Comparison of ENCODE assay signal across 15 cellular contexts in the genomic region with DNA sequence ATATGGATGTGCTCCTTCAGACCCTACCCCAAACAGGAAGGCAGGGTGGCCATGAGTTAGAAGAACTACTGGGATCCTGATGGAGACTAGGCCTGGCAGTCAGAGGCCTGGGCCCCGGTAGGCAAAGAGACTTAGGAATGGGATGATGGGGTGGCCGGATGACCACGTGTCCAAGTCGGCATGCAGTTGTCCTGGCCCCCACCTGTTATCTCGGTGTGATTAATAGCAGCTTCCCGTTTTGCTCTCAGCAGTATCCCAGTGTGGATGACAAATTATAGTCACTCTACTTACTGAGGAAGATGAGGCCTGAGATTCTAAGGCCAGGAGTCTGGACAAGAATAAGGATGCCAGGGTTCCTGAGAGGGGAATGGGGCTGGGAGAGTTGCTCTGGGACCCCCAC. TPM values are rescaled to one million over a fixed set of nuclear protein-coding genes. Genes with fewer than 3 reads are reported as not detected.
DNase-seq lines count a peak whose midpoint lies in the region; ATAC-seq, FAIRE-seq and TF ChIP-seq lines count a peak whose summit lies in the region.
"Had no signal": no experiment of that assay in that cellular context is flagged by ENCODE, and none has a peak within 500 bp of the region (broad histone marks: within the 10 kb centered on the region; RNA-seq: fewer than 3 reads in every experiment).

No MANE protein-coding gene starts in this region.

- POLR2A ChIA-PET in K562 (lab: Yijun Ruan, JAX): interaction anchor here (0.6 to 0.7 kb wide), 3 partner anchors 9 to 37 kb away, joined by 3 to 5 read pairs (median 3); no protein-coding TSS in a partner anchor

- H3K4me1 ChIP-seq in right atrium auricular region (peaks cover 0 to 22% of the 10 kb centered on the region in 2 donors), K562 (replicated peaks in 1 of 2; ENCODE audit: control insufficient read depth in 2 of 2, insufficient read depth in 2 of 2, low read length in 2 of 2) (peaks cover 8 to 25% of the 10 kb centered on the region in 2 experiments; a peak in 4 of 5 replicates), upper lobe of right lung (peaks cover 25% of the 10 kb centered on the region)
- H3K4me1 ChIP-seq: BE2C had no signal

- in situ Hi-C loops in K562 (cut with MboI): loop anchor here (10.0 to 25.0 kb wide), 2 partner anchors 196 to 513 kb away; partner anchors contain the start of genes KCTD11, SLC16A11, SLC16A13 and TMEM95

- FAIRE-seq in K562 (lab: Jason Lieb, UNC): no peak
- FAIRE-seq: G401.6 had no signal

- H3K9me3 ChIP-seq in right atrium auricular region: no peaks in the 10 kb centered on the region
- H3K9me3 ChIP-seq in K562 (replicated peaks; ENCODE audit: control insufficient read depth, insufficient read depth, low read depth, low read length): no peaks in the 10 kb centered on the region
- H3K9me3 ChIP-seq in upper lobe of right lung: no peaks in the 10 kb centered on the region
- H3K9me3 ChIP-seq in MG63: no peaks in the 10 kb centered on the region
- H3K9me3 ChIP-seq: BE2C had no signal

- TF ChIP-seq EP300 in K562 (IDR thresholded peaks at IDR 0.05; ENCODE audit: low read length): no peak

- no peaks in the 10 kb centered on the region for H3K9me3 Mint-ChIP-seq in nephron

- peaks cover 29% of the 10 kb centered on the region for H3K4me1 Mint-ChIP-seq in nephron

- no peak for TF ChIP-seq RAD21 in K562 (CRISPR knock-in tag; conservative IDR thresholded peaks at IDR 0.05 in 1 of 2, IDR thresholded peaks at IDR 0.05 in 1 of 2)

- H4K20me1 ChIP-seq in K562 (replicated peaks; ENCODE audit: control insufficient read depth, insufficient read depth, low read length): no peaks in the 10 kb centered on the region

- no peak for ATAC-seq in left ventricle myocardium superior
- ATAC-seq in K562: no peak
- ATAC-seq in upper lobe of right lung: no peak

- H3K4me3 ChIP-seq in right atrium auricular region (no peak overlapping the region), K562 (no peak overlapping the region), upper lobe of right lung (peak overlapping the region; percentile 81), MG63 (no peak overlapping the region)
- H3K4me3 ChIP-seq: SK-N-MC had no signal

- whole genome bisulfite sequencing in K562 (ENCODE audit: insufficient coverage, low coverage, missing lambda C conversion rate): 10% methylated on average over 6 of the region's 6 CpGs

- peak overlapping the region; percentile 84 to 90 (median 90) for H3K27ac Mint-ChIP-seq in nephron

- CTCF ChIA-PET in K562 (lab: Yijun Ruan, JAX; ENCODE audit: low intra/inter-chr PET ratio): no interaction called here

- no peak overlapping the region for H3K9ac ChIP-seq in K562 (ENCODE audit: insufficient read depth in 1 of 2, low read depth in 2 of 2, low read length in 2 of 2)

- no peak overlapping the region for H3K4me2 ChIP-seq in K562 (ENCODE audit: insufficient read depth, low read length)

- H3K27ac ChIP-seq in right atrium auricular region (peak overlapping the region; percentile 80 to 95), K562 (ENCODE audit: extremely low read depth, low read depth, low read length) (no peak overlapping the region), upper lobe of right lung (peak overlapping the region; percentile 92)
- H3K27ac ChIP-seq: SK-N-MC had no signal

- TF ChIP-seq CTCF in right atrium auricular region (IDR thresholded peaks at IDR 0.05) (no peak), K562 (IDR thresholded peaks at IDR 0.05 in 2 of 3, conservative IDR thresholded peaks at IDR 0.05 in 1 of 3; ENCODE audit: insufficient read depth in 2 of 3, low read depth in 1 of 3, low read length in 3 of 3) (no peak), nephron (IDR thresholded peaks at IDR 0.05; ENCODE audit: unreplicated experiment in 3 of 3) (no peak), upper lobe of right lung (IDR thresholded peaks at IDR 0.05) (no peak)

- H3K9me1 ChIP-seq in K562 (ENCODE audit: control insufficient read depth, insufficient read depth, low read length): no peaks in the 10 kb centered on the region

- intact Hi-C loops in left ventricle myocardium superior (cut with micrococcal nuclease): no loop called here
- intact Hi-C loops in K562 (cut with micrococcal nuclease): no loop called here
- intact Hi-C loops in upper lobe of right lung (cut with DNase I): no loop called here

- DNase-seq in right atrium auricular region (ENCODE audit: low spot score): no peak
- DNase-seq in left ventricle myocardium superior: no peak
- DNase-seq in K562 (ENCODE audit: extremely low read depth in 1 of 4, low spot score in 3 of 4): no peak
- no peak for DNase-seq in upper lobe of right lung
- DNase-seq in MG63: no peak
- DNase-seq in activated effector memory CD4-positive, alpha-beta T cell treated with anti-CD3 and anti-CD28 coated beads, Interleukin-2, amount 50 U/mL, for 16 hours: no peak
- DNase-seq in NCI-H1436 treated with DMSO at 0.1 percent for 48 hours (lab: John Stamatoyannopoulos, UW): no peak
- DNase-seq: activated naive CD4-positive, alpha-beta T cell treated with anti-CD3 and anti-CD28 coated beads, Interleukin-2, amount 50 U/mL, for 16 hours; BE2C; NCI-H187; NK-92 treated with Interleukin-12 subunit alpha and Interleukin-12 subunit beta, amount 100 ng/mL, for 24 hours had no signal

- TF ChIP-seq POLR2A in K562 (conservative IDR thresholded peaks at IDR 0.05): no peak

- H3K4me3 Mint-ChIP-seq in nephron: peak overlapping the region; percentile 76 to 79 (median 78)

- H3K27me3 ChIP-seq in right atrium auricular region (no peaks in the 10 kb centered on the region), K562 (ENCODE audit: control insufficient read depth in 2 of 2, insufficient read depth in 2 of 2, low read length in 2 of 2) (no peaks in the 10 kb centered on the region), upper lobe of right lung (no peaks in the 10 kb centered on the region), MG63 (no peaks in the 10 kb centered on the region)
- H3K27me3 ChIP-seq: BE2C had no signal

- no peak overlapping the region for H2AFZ ChIP-seq in K562 (ENCODE audit: low read depth, low read length)

- no TSS peak for BruUV-seq in K562 (replicated peaks; lab: Mats Ljungman, UMichigan)

- H3K27me3 Mint-ChIP-seq in nephron (ENCODE audit: low read depth): peaks cover 7% of the 10 kb centered on the region

- H3K79me2 ChIP-seq in K562 (ENCODE audit: control insufficient read depth, insufficient read depth, low read length): no peaks in the 10 kb centered on the region

- H3K36me3 ChIP-seq in right atrium auricular region (no peaks in the 10 kb centered on the region), K562 (ENCODE audit: control insufficient read depth, insufficient read depth, low read length) (no peaks in the 10 kb centered on the region), upper lobe of right lung (no peaks in the 10 kb centered on the region), MG63 (no peaks in the 10 kb centered on the region)
- H3K36me3 ChIP-seq: BE2C had no signal

- peaks cover 4% of the 10 kb centered on the region for H3K36me3 Mint-ChIP-seq in nephron (ENCODE audit: low read depth)

RNA-seq across cellular contexts. Expression of gene TNFSF12, which starts 1.5 kb away (rescaled TPM):
- total RNA-seq in right atrium auricular region: 10 to 100 TPM; 39.6 to 50.2 TPM
- 36.9 TPM for total RNA-seq in left ventricle myocardium superior
- not detected in 2 replicates for total RNA-seq in K562 (2011; cell fraction: chromatin; rRNA removed; ENCODE audit: low replicate concordance)
- not detected in 2 replicates for total RNA-seq in K562 (2011; cell fraction: nucleolus; rRNA removed)
- not detected in 2 replicates for total RNA-seq in K562 (2011; cell fraction: nucleoplasm; rRNA removed)
- 0.18 and 0.37 TPM in 2 replicates for total RNA-seq in K562 (2014; rRNA removed)
- total RNA-seq in K562 (2014; rRNA removed; fragmentation: Illumina TruSeq; extraction: Trizol): not detected in 2 replicates
- not detected in 2 replicates for total RNA-seq in K562 (2015; rRNA removed; fragmentation: Illumina TruSeq; extraction: Trizol)
- 0.56 and 0.82 TPM in 2 replicates for total RNA-seq in K562 (2021)
- polyA plus RNA-seq in K562 (2011; rRNA removed): 0.07 and 0.11 TPM in 2 replicates
- 0.10 and 0.45 TPM in 2 replicates for polyA plus RNA-seq in K562 (2011; cell fraction: cytosol; rRNA removed)
- polyA plus RNA-seq in K562 (2011; cell fraction: nucleus; rRNA removed): 0.29 and 0.41 TPM in 2 replicates
- 0.72 and 1.2 TPM in 2 replicates for polyA plus RNA-seq in K562 (2012)
- polyA plus RNA-seq in K562 (2014; fragmentation: Illumina TruSeq; extraction: Trizol): 0.19 and 0.25 TPM in 2 replicates
- under 1 TPM in 1 of 2 experiments, not detected in 1; 0.03 TPM for polyA plus RNA-seq in K562 (2014; fragmentation: Nextera tagmentation; extraction: Ambion mirVana)
- polyA plus RNA-seq in K562 (2014; rRNA removed): 0.55 and 0.95 TPM in 2 replicates
- polyA minus RNA-seq in K562 (2011; rRNA and poly(A)+ RNA removed): not detected in 2 replicates
- not detected in 2 replicates for polyA minus RNA-seq in K562 (2011; cell fraction: cytosol; rRNA and poly(A)+ RNA removed)
- polyA minus RNA-seq in K562 (2011; cell fraction: nucleus; rRNA and poly(A)+ RNA removed): not detected in 2 replicates
- 75.7 TPM for total RNA-seq in upper lobe of right lung
- 0.33 TPM in 1 of 2 replicates, not detected in the other for total RNA-seq in MG63 (2014; rRNA removed; shearing (Covaris generic); ENCODE audit: low replicate concordance)
- polyA plus RNA-seq: neural cell had no signal

RNA-seq across cellular contexts. Expression of gene TNFSF13, which starts 8.2 kb away (rescaled TPM):
- 10 to 100 TPM; 11.0 to 16.9 TPM for total RNA-seq in right atrium auricular region
- total RNA-seq in left ventricle myocardium superior: 8.5 TPM
- 0.21 and 0.76 TPM in 2 replicates for total RNA-seq in K562 (2011; cell fraction: chromatin; rRNA removed; ENCODE audit: low replicate concordance)
- total RNA-seq in K562 (2011; cell fraction: nucleolus; rRNA removed): 0.39 and 0.50 TPM in 2 replicates
- total RNA-seq in K562 (2011; cell fraction: nucleoplasm; rRNA removed): 0.29 and 0.38 TPM in 2 replicates
- 0.18 and 0.24 TPM in 2 replicates for total RNA-seq in K562 (2014; rRNA removed)
- total RNA-seq in K562 (2014; rRNA removed; fragmentation: Illumina TruSeq; extraction: Trizol): not detected in 2 replicates
- 0.11 and 0.30 TPM in 2 replicates for total RNA-seq in K562 (2015; rRNA removed; fragmentation: Illumina TruSeq; extraction: Trizol)
- 0.38 and 0.51 TPM in 2 replicates for total RNA-seq in K562 (2021)
- 0.26 and 1.6 TPM in 2 replicates for polyA plus RNA-seq in K562 (2011; rRNA removed)
- polyA plus RNA-seq in K562 (2011; cell fraction: cytosol; rRNA removed): 0.16 and 0.96 TPM in 2 replicates
- 0.31 and 4.2 TPM in 2 replicates for polyA plus RNA-seq in K562 (2011; cell fraction: nucleus; rRNA removed)
- 0.98 and 1.2 TPM in 2 replicates for polyA plus RNA-seq in K562 (2012)
- 0.19 and 0.29 TPM in 2 replicates for polyA plus RNA-seq in K562 (2014; fragmentation: Illumina TruSeq; extraction: Trizol)
- under 1 TPM; 0.04 to 0.07 TPM for polyA plus RNA-seq in K562 (2014; fragmentation: Nextera tagmentation; extraction: Ambion mirVana)
- 0.30 and 0.45 TPM in 2 replicates for polyA plus RNA-seq in K562 (2014; rRNA removed)
- 0.54 TPM in 1 of 2 replicates, not detected in the other for polyA minus RNA-seq in K562 (2011; rRNA and poly(A)+ RNA removed)
- polyA minus RNA-seq in K562 (2011; cell fraction: cytosol; rRNA and poly(A)+ RNA removed): 2.4 TPM in 1 of 2 replicates, not detected in the other
- polyA minus RNA-seq in K562 (2011; cell fraction: nucleus; rRNA and poly(A)+ RNA removed): 0.27 and 2.3 TPM in 2 replicates
- 101 TPM for total RNA-seq in upper lobe of right lung
- total RNA-seq in MG63 (2014; rRNA removed; shearing (Covaris generic); ENCODE audit: low replicate concordance): 1.7 TPM in 1 of 2 replicates, not detected in the other

RNA-seq across cellular contexts. Expression of gene SENP3, which starts 11.4 kb away (rescaled TPM):
- total RNA-seq in right atrium auricular region: 10 to 100 TPM; 45.9 to 56.1 TPM
- 32.8 TPM for total RNA-seq in left ventricle myocardium superior
- 70.4 and 129 TPM in 2 replicates for total RNA-seq in K562 (2011; cell fraction: chromatin; rRNA removed; ENCODE audit: low replicate concordance)
- 60.9 and 69.7 TPM in 2 replicates for total RNA-seq in K562 (2011; cell fraction: nucleolus; rRNA removed)
- total RNA-seq in K562 (2011; cell fraction: nucleoplasm; rRNA removed): 66.0 and 67.9 TPM in 2 replicates
- total RNA-seq in K562 (2014; rRNA removed): 65.3 and 69.1 TPM in 2 replicates
- 79.3 and 82.7 TPM in 2 replicates for total RNA-seq in K562 (2014; rRNA removed; fragmentation: Illumina TruSeq; extraction: Trizol)
- 85.7 and 88.2 TPM in 2 replicates for total RNA-seq in K562 (2015; rRNA removed; fragmentation: Illumina TruSeq; extraction: Trizol)
- 55.6 and 63.1 TPM in 2 replicates for total RNA-seq in K562 (2021)
- polyA plus RNA-seq in K562 (2011; rRNA removed): 80.5 and 94.1 TPM in 2 replicates
- 73.9 and 80.9 TPM in 2 replicates for polyA plus RNA-seq in K562 (2011; cell fraction: cytosol; rRNA removed)
- polyA plus RNA-seq in K562 (2011; cell fraction: nucleus; rRNA removed): 92.4 and 106 TPM in 2 replicates
- 33.0 and 47.9 TPM in 2 replicates for polyA plus RNA-seq in K562 (2012)
- 98.7 and 102 TPM in 2 replicates for polyA plus RNA-seq in K562 (2014; fragmentation: Illumina TruSeq; extraction: Trizol)
- polyA plus RNA-seq in K562 (2014; fragmentation: Nextera tagmentation; extraction: Ambion mirVana): under 1 TPM; 0.63 to 0.73 TPM
- 67.3 and 78.8 TPM in 2 replicates for polyA plus RNA-seq in K562 (2014; rRNA removed)
- 68.9 and 101 TPM in 2 replicates for polyA minus RNA-seq in K562 (2011; rRNA and poly(A)+ RNA removed)
- polyA minus RNA-seq in K562 (2011; cell fraction: cytosol; rRNA and poly(A)+ RNA removed): 29.8 and 44.6 TPM in 2 replicates
- 19.1 and 22.7 TPM in 2 replicates for polyA minus RNA-seq in K562 (2011; cell fraction: nucleus; rRNA and poly(A)+ RNA removed)
- 57.6 TPM for total RNA-seq in upper lobe of right lung
- total RNA-seq in MG63 (2014; rRNA removed; shearing (Covaris generic); ENCODE audit: low replicate concordance): 85.6 and 106 TPM in 2 replicates

RNA-seq across cellular contexts. Expression of gene CD68, which starts 29.1 kb away (rescaled TPM):
- 10 to 100 TPM; 16.2 to 54.2 TPM for total RNA-seq in right atrium auricular region
- 26.6 TPM for total RNA-seq in left ventricle myocardium superior
- total RNA-seq in K562 (2011; cell fraction: chromatin; rRNA removed; ENCODE audit: low replicate concordance): 7.2 and 16.8 TPM in 2 replicates
- 20.0 and 21.3 TPM in 2 replicates for total RNA-seq in K562 (2011; cell fraction: nucleolus; rRNA removed)
- 33.4 and 34.7 TPM in 2 replicates for total RNA-seq in K562 (2011; cell fraction: nucleoplasm; rRNA removed)
- 34.6 and 37.2 TPM in 2 replicates for total RNA-seq in K562 (2014; rRNA removed)
- total RNA-seq in K562 (2014; rRNA removed; fragmentation: Illumina TruSeq; extraction: Trizol): 22.9 and 28.2 TPM in 2 replicates
- total RNA-seq in K562 (2015; rRNA removed; fragmentation: Illumina TruSeq; extraction: Trizol): 46.4 and 50.9 TPM in 2 replicates
- 30.1 and 34.8 TPM in 2 replicates for total RNA-seq in K562 (2021)
- polyA plus RNA-seq in K562 (2011; rRNA removed): 31.3 and 65.1 TPM in 2 replicates
- 76.2 and 89.9 TPM in 2 replicates for polyA plus RNA-seq in K562 (2011; cell fraction: cytosol; rRNA removed)
- polyA plus RNA-seq in K562 (2011; cell fraction: nucleus; rRNA removed): 4.1 and 4.4 TPM in 2 replicates
- 44.4 and 74.1 TPM in 2 replicates for polyA plus RNA-seq in K562 (2012)
- polyA plus RNA-seq in K562 (2014; fragmentation: Illumina TruSeq; extraction: Trizol): 77.2 and 89.8 TPM in 2 replicates
- 10 to 100 TPM; 37.7 to 85.3 TPM for polyA plus RNA-seq in K562 (2014; fragmentation: Nextera tagmentation; extraction: Ambion mirVana)
- 33.3 and 38.8 TPM in 2 replicates for polyA plus RNA-seq in K562 (2014; rRNA removed)
- polyA minus RNA-seq in K562 (2011; rRNA and poly(A)+ RNA removed): 23.1 and 25.5 TPM in 2 replicates
- 16.3 and 19.7 TPM in 2 replicates for polyA minus RNA-seq in K562 (2011; cell fraction: cytosol; rRNA and poly(A)+ RNA removed)
- polyA minus RNA-seq in K562 (2011; cell fraction: nucleus; rRNA and poly(A)+ RNA removed): 1.3 and 2.2 TPM in 2 replicates
- 398 TPM for total RNA-seq in upper lobe of right lung
- total RNA-seq in MG63 (2014; rRNA removed; shearing (Covaris generic); ENCODE audit: low replicate concordance): 12.6 and 17.3 TPM in 2 replicates
- polyA plus RNA-seq: neural cell had no signal

RNA-seq across cellular contexts. Expression of gene MPDU1, which starts 33.3 kb away (rescaled TPM):
- total RNA-seq in right atrium auricular region: 10 to 100 TPM; 55.4 to 81.1 TPM
- total RNA-seq in left ventricle myocardium superior: 28.0 TPM
- 63.6 and 172 TPM in 2 replicates for total RNA-seq in K562 (2011; cell fraction: chromatin; rRNA removed; ENCODE audit: low replicate concordance)
- 230 and 236 TPM in 2 replicates for total RNA-seq in K562 (2011; cell fraction: nucleolus; rRNA removed)
- total RNA-seq in K562 (2011; cell fraction: nucleoplasm; rRNA removed): 165 and 169 TPM in 2 replicates
- total RNA-seq in K562 (2014; rRNA removed): 53.5 and 78.9 TPM in 2 replicates
- 68.3 and 80.2 TPM in 2 replicates for total RNA-seq in K562 (2014; rRNA removed; fragmentation: Illumina TruSeq; extraction: Trizol)
- total RNA-seq in K562 (2015; rRNA removed; fragmentation: Illumina TruSeq; extraction: Trizol): 78.5 and 85.0 TPM in 2 replicates
- total RNA-seq in K562 (2021): 55.5 and 63.7 TPM in 2 replicates
- 160 and 161 TPM in 2 replicates for polyA plus RNA-seq in K562 (2011; rRNA removed)
- 292 and 301 TPM in 2 replicates for polyA plus RNA-seq in K562 (2011; cell fraction: cytosol; rRNA removed)
- 85.8 and 92.2 TPM in 2 replicates for polyA plus RNA-seq in K562 (2011; cell fraction: nucleus; rRNA removed)
- 66.5 and 66.7 TPM in 2 replicates for polyA plus RNA-seq in K562 (2012)
- 172 and 179 TPM in 2 replicates for polyA plus RNA-seq in K562 (2014; fragmentation: Illumina TruSeq; extraction: Trizol)
- 10 to 100 TPM in 1 of 2 experiments, 1 to 10 TPM in 1; 4.9 to 21.8 TPM for polyA plus RNA-seq in K562 (2014; fragmentation: Nextera tagmentation; extraction: Ambion mirVana)
- polyA plus RNA-seq in K562 (2014; rRNA removed): 77.1 and 86.7 TPM in 2 replicates
- polyA minus RNA-seq in K562 (2011; rRNA and poly(A)+ RNA removed): 77.8 and 107 TPM in 2 replicates
- 35.2 and 43.8 TPM in 2 replicates for polyA minus RNA-seq in K562 (2011; cell fraction: cytosol; rRNA and poly(A)+ RNA removed)
- polyA minus RNA-seq in K562 (2011; cell fraction: nucleus; rRNA and poly(A)+ RNA removed): 15.8 and 18.0 TPM in 2 replicates
- total RNA-seq in upper lobe of right lung: 58.2 TPM
- 96.0 and 121 TPM in 2 replicates for total RNA-seq in MG63 (2014; rRNA removed; shearing (Covaris generic); ENCODE audit: low replicate concordance)

Comparison
In these comparisons a context has a peak if more than half of its experiments do, and no peak if none do; other contexts are left out.
1. RNA of gene TNFSF12, which starts 1.5 kb away (total RNA-seq): 75.7 TPM in upper lobe of right lung (single experiment), 39.6 to 50.2 TPM in right atrium auricular region and 36.9 TPM in left ventricle myocardium superior (single experiment); 0.33 TPM in MG63 and 0.18 to 0.82 TPM in K562; every median in the first group is over 10 times any median in the second.